ENCODE assay signal across 9 cellular contexts in genomic region chr13:114107686-114108081, GRCh38. TPM values are rescaled to one million over a fixed set of nuclear protein-coding genes. Genes with fewer than 3 reads are reported as not detected.
DNase-seq lines count a peak whose midpoint lies in the region; ATAC-seq and TF ChIP-seq lines count a peak whose summit lies in the region.
"Had no signal": no experiment of that assay in that cellular context is flagged by ENCODE, and none has a peak within 500 bp of the region (broad histone marks: within the 10 kb centered on the region; RNA-seq: fewer than 3 reads in every experiment).

No MANE protein-coding gene starts in this region.

- CTCF ChIA-PET in activated CD4-positive, alpha-beta T cell treated with anti-CD3 and anti-CD28 coated beads for 36 hours (lab: Charles Lee): no interaction called here

- in situ Hi-C loops in brain microvascular endothelial cell (cut with HindIII; ENCODE audit: low pct_ligation_motif_present, low sequenced_read_pairs): no loop called here

- peak overlapping the region; percentile 74 for H3K27ac Mint-ChIP-seq in activated CD4-positive, alpha-beta T cell treated with anti-CD3 and anti-CD28 coated beads for 36 hours

- DNase-seq in activated CD4-positive, alpha-beta T cell treated with anti-CD3 and anti-CD28 coated beads for 36 hours: peak; percentile 5
- no peak for DNase-seq in activated CD4-positive, alpha-beta T cell treated with anti-CD3 and anti-CD28 coated beads, Interleukin-2, amount 50 U/mL, for 4 hours
- DNase-seq in brain microvascular endothelial cell (peak; percentile 58), left kidney (ENCODE audit: low read depth, low spot score) (peak; percentile 33), thyroid gland (peak; percentile 66 to 81), NCI-H2171 treated with DMSO at 0.1 percent for 48 hours (lab: John Stamatoyannopoulos, UW) (no peak), cerebellar nuclear complex (lab: John Stamatoyannopoulos, UW) (no peak)

- peaks cover 5% of the 10 kb centered on the region for H3K36me3 ChIP-seq in brain microvascular endothelial cell (replicated peaks)
- no peaks in the 10 kb centered on the region for H3K36me3 ChIP-seq in thyroid gland
- H3K36me3 ChIP-seq: prostate gland had no signal

- peaks cover 68% of the 10 kb centered on the region for H3K4me1 Mint-ChIP-seq in activated CD4-positive, alpha-beta T cell treated with anti-CD3 and anti-CD28 coated beads for 36 hours

- no peaks in the 10 kb centered on the region for H3K9me3 ChIP-seq in thyroid gland
- H3K9me3 ChIP-seq: prostate gland had no signal

- no peak for ATAC-seq in activated CD4-positive, alpha-beta T cell treated with anti-CD3 and anti-CD28 coated beads for 36 hours
- no peak for ATAC-seq in GM21360 (IDR thresholded peaks at IDR 0.05; ENCODE audit: unreplicated experiment)

- TF ChIP-seq POLR2A in thyroid gland (IDR thresholded peaks at IDR 0.05): no peak

- intact Hi-C loops in activated CD4-positive, alpha-beta T cell treated with anti-CD3 and anti-CD28 coated beads for 36 hours (cut with DNase I, micrococcal nuclease): no loop called here
- intact Hi-C loops in thyroid gland (cut with DNase I): no loop called here

- 20 to 41% methylated on average over 7 to 9 of the region's 12 CpGs for WGBS in thyroid gland, 2 donors

- peaks cover 5 to 15% of the 10 kb centered on the region in 2 donors for H3K4me1 ChIP-seq in thyroid gland
- H3K4me1 ChIP-seq: prostate gland had no signal

- TF ChIP-seq CTCF in brain microvascular endothelial cell (IDR thresholded peaks at IDR 0.05; ENCODE audit: low read depth, low read length, missing control alignments) (no peak), thyroid gland (IDR thresholded peaks at IDR 0.05) (no peak)

- H3K27me3 ChIP-seq in brain microvascular endothelial cell (replicated peaks) (no peaks in the 10 kb centered on the region), thyroid gland (no peaks in the 10 kb centered on the region)

- no peaks in the 10 kb centered on the region for H3K27me3 Mint-ChIP-seq in activated CD4-positive, alpha-beta T cell treated with anti-CD3 and anti-CD28 coated beads for 36 hours

- H3K4me3 ChIP-seq in brain microvascular endothelial cell (ENCODE audit: low read depth, low read length) (no peak overlapping the region), thyroid gland (replicated peaks in 1 of 3) (no peak overlapping the region)
- H3K4me3 ChIP-seq: prostate gland had no signal

- POLR2A ChIA-PET in activated CD4-positive, alpha-beta T cell treated with anti-CD3 and anti-CD28 coated beads for 36 hours (lab: Charles Lee): no interaction called here

- no peak overlapping the region for H3K4me3 Mint-ChIP-seq in activated CD4-positive, alpha-beta T cell treated with anti-CD3 and anti-CD28 coated beads for 36 hours

- H3K9me3 Mint-ChIP-seq in activated CD4-positive, alpha-beta T cell treated with anti-CD3 and anti-CD28 coated beads for 36 hours (ENCODE audit: low read depth): no peaks in the 10 kb centered on the region

- H3K27ac ChIP-seq in brain microvascular endothelial cell (peak overlapping the region; percentile 42), thyroid gland (no peak overlapping the region)
- H3K27ac ChIP-seq: prostate gland had no signal

- peaks cover 2% of the 10 kb centered on the region for H3K36me3 Mint-ChIP-seq in activated CD4-positive, alpha-beta T cell treated with anti-CD3 and anti-CD28 coated beads for 36 hours (ENCODE audit: low read depth)

RNA-seq across cellular contexts. Expression of gene RASA3, which starts 24.7 kb away (rescaled TPM):
- total RNA-seq in activated CD4-positive, alpha-beta T cell treated with anti-CD3 and anti-CD28 coated beads for 36 hours: 10 to 100 TPM; 33.0 to 34.7 TPM
- total RNA-seq in thyroid gland: 10 to 100 TPM; 22.3 to 32.3 (median 25.5) TPM

Comparison
In these comparisons a context has a peak if more than half of its experiments do, and no peak if none do; other contexts are left out.
1. DNase-seq: peak in activated CD4-positive, alpha-beta T cell treated with anti-CD3 and anti-CD28 coated beads for 36 hours (single experiment), brain microvascular endothelial cell (single experiment), left kidney (single experiment) and thyroid gland (2 of 2); none in activated CD4-positive, alpha-beta T cell treated with anti-CD3 and anti-CD28 coated beads, Interleukin-2, amount 50 U/mL, for 4 hours (0 of 2), NCI-H2171 treated with DMSO at 0.1 percent for 48 hours (single experiment) and cerebellar nuclear complex (0 of 2).